In the genomic region with DNA sequence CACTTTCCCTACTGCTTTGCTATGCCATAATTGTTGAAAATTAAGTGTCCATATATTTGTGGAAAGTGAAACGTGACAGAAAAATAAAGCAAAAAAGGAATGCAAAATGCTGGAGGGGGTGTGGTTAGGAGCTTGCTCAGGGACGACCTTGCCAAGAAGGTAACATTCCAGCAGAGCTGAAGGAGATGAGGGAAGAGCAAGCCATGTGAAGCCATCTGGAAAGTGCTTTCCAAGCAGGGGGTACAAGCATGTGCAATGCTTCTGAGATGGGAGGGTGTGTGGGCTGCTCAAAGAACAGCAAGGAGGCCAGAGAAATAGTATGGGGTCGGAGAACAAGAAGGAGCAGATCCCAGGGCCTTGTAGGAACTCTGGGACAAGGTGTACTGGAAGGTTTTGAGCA, we compare ENCODE assay signal across 31 cellular contexts.
"Had no signal": no experiment of that assay in that cellular context is flagged by ENCODE, and none has a peak within 500 bp of the region (broad histone marks: within the 10 kb centered on the region; RNA-seq: fewer than 3 reads in every experiment).

No MANE protein-coding gene starts in this region.

- DNase-seq: activated B cell treated with CpG ODN at 0.5 μM for 24 hours; activated CD4-positive, alpha-beta T cell treated with anti-CD3 and anti-CD28 coated beads for 48 hours; activated CD4-positive, alpha-beta T cell treated with anti-CD3 and anti-CD28 coated beads, Interleukin-2, amount 50 U/mL, for 1 hour; activated CD4-positive, alpha-beta T cell treated with anti-CD3 and anti-CD28 coated beads, Interleukin-2, amount 50 U/mL, for 48 hours; activated CD8-positive, alpha-beta memory T cell treated with anti-CD3 and anti-CD28 coated beads for 24 hours; activated CD8-positive, alpha-beta T cell treated with anti-CD3 and anti-CD28 coated beads for 36 hours; activated effector memory CD4-positive, alpha-beta T cell treated with Interleukin-2 at 50 U/mL for 16 hours; activated gamma-delta T cell treated with Interleukin-2 at 50 U/mL for 16 hours; activated naive CD4-positive, alpha-beta T cell treated with anti-CD3 and anti-CD28 coated beads, Interleukin-2, amount 50 U/mL, for 16 hours; activated naive CD4-positive, alpha-beta T cell treated with Interleukin-2 at 50 U/mL for 16 hours; activated T-cell treated with anti-CD3 and anti-CD28 coated beads, Interleukin-2, amount 50 U/mL, for 4 hours; amniotic stem cell; anterior cingulate cortex; brain microvascular endothelial cell; dorsolateral prefrontal cortex; effector memory CD8-positive, alpha-beta T cell; foreskin keratinocyte; gastrocnemius medialis; heart right ventricle; T-cell; T1000; WERI-Rb-1 had no signal

- H3K4me3 ChIP-seq: coronary artery, dorsolateral prefrontal cortex, gastrocnemius medialis, heart right ventricle had no signal

- H3K27me3 ChIP-seq: brain microvascular endothelial cell, dorsolateral prefrontal cortex, foreskin keratinocyte, gastrocnemius medialis, heart right ventricle had no signal

- H3K4me3 Mint-ChIP-seq: activated B cell treated with CpG ODN at 0.5 μM for 24 hours; activated CD8-positive, alpha-beta T cell treated with anti-CD3 and anti-CD28 coated beads for 36 hours; activated naive CD8-positive, alpha-beta T cell; activated T-cell treated with anti-CD3 and anti-CD28 coated beads, Interleukin-2, amount 50 U/mL, for 4 hours; activated T-helper 17 cell treated with anti-CD3 and anti-CD28 coated beads, Interleukin-2, amount 50 U/mL, for 72 hours; central memory CD8-positive, alpha-beta T cell; dendritic cell treated with granulocyte-macrophage colony-stimulating factor and Interleukin-4, amounts not matched to agents 40 ng/mL and 50 ng/mL, for 4 days; effector memory CD8-positive, alpha-beta T cell; T-cell; T-helper 1 cell treated with Interleukin-12 subunit alpha and Interleukin-12 subunit beta and Interleukin-4 antibody, amounts not matched to agents 30 μg/mL and 1 μg/mL, for 36 hours had no signal

- H3K27ac ChIP-seq: brain microvascular endothelial cell, coronary artery, dorsolateral prefrontal cortex, epithelial cell of prostate, foreskin keratinocyte, gastrocnemius medialis, heart right ventricle, WERI-Rb-1 had no signal

- H3K4me1 Mint-ChIP-seq: activated B cell treated with CpG ODN at 0.5 μM for 24 hours; activated T-helper 17 cell treated with anti-CD3 and anti-CD28 coated beads, Interleukin-2, amount 50 U/mL, for 72 hours; central memory CD8-positive, alpha-beta T cell; T-cell had no signal

- H3K36me3 ChIP-seq: brain microvascular endothelial cell, gastrocnemius medialis had no signal

- H3K4me1 ChIP-seq: foreskin keratinocyte, gastrocnemius medialis, heart right ventricle had no signal

- H3K27me3 Mint-ChIP-seq: activated B cell treated with CpG ODN at 0.5 μM for 24 hours; activated CD8-positive, alpha-beta T cell treated with anti-CD3 and anti-CD28 coated beads for 36 hours; activated naive CD8-positive, alpha-beta T cell; activated T-helper 17 cell treated with anti-CD3 and anti-CD28 coated beads, Interleukin-2, amount 50 U/mL, for 72 hours; central memory CD8-positive, alpha-beta T cell; dendritic cell treated with granulocyte-macrophage colony-stimulating factor and Interleukin-4, amounts not matched to agents 40 ng/mL and 50 ng/mL, for 4 days; effector memory CD8-positive, alpha-beta T cell; T-cell had no signal

- ATAC-seq: activated CD4-positive, CD25-positive, alpha-beta regulatory T cell treated with anti-CD3 and anti-CD28 coated beads, Interleukin-2, amount 50 U/mL, for 24 hours; activated CD8-positive, alpha-beta T cell treated with anti-CD3 and anti-CD28 coated beads for 36 hours; activated T-cell treated with anti-CD3 and anti-CD28 coated beads, Interleukin-2, amount 50 U/mL, for 4 hours; activated T-helper 17 cell treated with anti-CD3 and anti-CD28 coated beads, Interleukin-2, amount 50 U/mL, for 72 hours; effector memory CD8-positive, alpha-beta T cell; esophagus mucosa; foreskin keratinocyte; gastrocnemius medialis; heart right ventricle; T-cell had no signal

- H3K27ac Mint-ChIP-seq: activated B cell treated with CpG ODN at 0.5 μM for 24 hours; activated CD8-positive, alpha-beta T cell treated with anti-CD3 and anti-CD28 coated beads for 36 hours; activated naive CD8-positive, alpha-beta T cell; activated T-helper 17 cell treated with anti-CD3 and anti-CD28 coated beads, Interleukin-2, amount 50 U/mL, for 72 hours; dendritic cell treated with granulocyte-macrophage colony-stimulating factor and Interleukin-4, amounts not matched to agents 40 ng/mL and 50 ng/mL, for 4 days; effector memory CD8-positive, alpha-beta T cell; T-cell; T-helper 1 cell treated with Interleukin-12 subunit alpha and Interleukin-12 subunit beta and Interleukin-4 antibody, amounts not matched to agents 30 μg/mL and 1 μg/mL, for 36 hours had no signal

- H3K9me3 ChIP-seq: gastrocnemius medialis had no signal
